Comparison of ENCODE assay signal across 26 cellular contexts in genomic region chr16:29697391-29697790, GRCh38. TPM values are rescaled to one million over a fixed set of nuclear protein-coding genes. Genes with fewer than 3 reads are reported as not detected.
"Had no signal": no experiment of that assay in that cellular context is flagged by ENCODE, and none has a peak within 500 bp of the region (broad histone marks: within the 10 kb centered on the region; RNA-seq: fewer than 3 reads in every experiment).

No MANE protein-coding gene starts in this region.

- DNase-seq: activated CD4-positive, alpha-beta memory T cell treated with anti-CD3 and anti-CD28 coated beads for 36 hours; activated CD4-positive, alpha-beta T cell treated with anti-CD3 and anti-CD28 coated beads, Interleukin-2, amount 10 ng/mL, durations not matched to agents 24 days and 14 days; activated CD8-positive, alpha-beta memory T cell treated with anti-CD3 and anti-CD28 coated beads, Interleukin-2, amount 50 U/mL, for 4 hours; activated effector memory CD4-positive, alpha-beta T cell treated with Interleukin-2 at 50 U/mL for 16 hours; activated naive CD4-positive, alpha-beta T cell treated with anti-CD3 and anti-CD28 coated beads, Interleukin-2, amount 10 ng/mL, durations not matched to agents 7 days and 5 days; activated naive CD8-positive, alpha-beta T cell treated with anti-CD3 and anti-CD28 coated beads, Interleukin-2, amount 50 U/mL, for 24 hours; activated T-cell treated with anti-CD3 and anti-CD28 coated beads for 4 hours; activated T-cell treated with anti-CD3 and anti-CD28 coated beads, Interleukin-2, amount 50 U/mL, for 4 hours; anterior cingulate cortex; caudate nucleus; NCI-H1105 treated with DMSO at 0.1 percent for 48 hours; NCI-H1436; NCI-H1694 treated with DMSO at 0.1 percent for 48 hours; NCI-H2029; NCI-H510A; NCI-H526; NCI-H748 treated with DMSO at 0.1 percent for 48 hours; Right ventricle myocardium superior; SJCRH30; T1000 had no signal

- H3K4me3 ChIP-seq: SJCRH30, SK-N-MC had no signal

- H3K9me3 Mint-ChIP-seq: activated CD4-positive, alpha-beta memory T cell treated with anti-CD3 and anti-CD28 coated beads for 36 hours; activated CD4-positive, alpha-beta T cell treated with anti-CD3 and anti-CD28 coated beads, Interleukin-2, amount 10 ng/mL, durations not matched to agents 24 days and 14 days; activated naive CD8-positive, alpha-beta T cell treated with anti-CD3 and anti-CD28 coated beads, Interleukin-2, amount 50 U/mL, for 24 hours; activated T-cell treated with anti-CD3 and anti-CD28 coated beads, Interleukin-2, amount 50 U/mL, for 4 hours; activated T-helper 1 cell treated with anti-CD3 and anti-CD28 coated beads, Interleukin-12 subunit alpha, Interleukin-12 subunit beta, Interleukin-2, Interleukin-4 antibody, amounts not matched to agents 30 ng/mL and 10 ng/mL and 1 ng/mL, durations not matched to agents 14 hours and 24 hours and 36 hours had no signal

- H3K27me3 ChIP-seq: SJCRH30 had no signal

- FAIRE-seq: bronchial epithelial cell, TTC549 had no signal

- H3K36me3 Mint-ChIP-seq: activated CD4-positive, alpha-beta memory T cell treated with anti-CD3 and anti-CD28 coated beads for 36 hours; activated naive CD8-positive, alpha-beta T cell had no signal

- H3K27me3 Mint-ChIP-seq: activated CD4-positive, alpha-beta memory T cell treated with anti-CD3 and anti-CD28 coated beads for 36 hours; activated CD4-positive, alpha-beta T cell treated with anti-CD3 and anti-CD28 coated beads, Interleukin-2, amount 10 ng/mL, durations not matched to agents 24 days and 14 days; activated naive CD8-positive, alpha-beta T cell; activated naive CD8-positive, alpha-beta T cell treated with anti-CD3 and anti-CD28 coated beads, Interleukin-2, amount 50 U/mL, for 24 hours had no signal

- H3K9me3 ChIP-seq: SJCRH30 had no signal

- H3K4me1 Mint-ChIP-seq: brain had no signal

- H3K27ac ChIP-seq: SJCRH30, SK-N-MC had no signal

- H3K4me3 Mint-ChIP-seq: activated CD4-positive, alpha-beta memory T cell treated with anti-CD3 and anti-CD28 coated beads for 36 hours; activated CD4-positive, alpha-beta T cell treated with anti-CD3 and anti-CD28 coated beads, Interleukin-2, amount 10 ng/mL, durations not matched to agents 24 days and 14 days; activated naive CD4-positive, alpha-beta T cell treated with anti-CD3 and anti-CD28 coated beads, Interleukin-2, amount 10 ng/mL, durations not matched to agents 7 days and 5 days; activated naive CD8-positive, alpha-beta T cell; activated naive CD8-positive, alpha-beta T cell treated with anti-CD3 and anti-CD28 coated beads, Interleukin-2, amount 50 U/mL, for 24 hours; activated T-cell treated with anti-CD3 and anti-CD28 coated beads, Interleukin-2, amount 50 U/mL, for 4 hours; activated T-helper 1 cell treated with anti-CD3 and anti-CD28 coated beads, Interleukin-12 subunit alpha, Interleukin-12 subunit beta, Interleukin-2, Interleukin-4 antibody, amounts not matched to agents 30 ng/mL and 10 ng/mL and 1 ng/mL, durations not matched to agents 14 hours and 24 hours and 36 hours; brain had no signal

- ATAC-seq: activated naive CD8-positive, alpha-beta T cell treated with anti-CD3 and anti-CD28 coated beads, Interleukin-2, amount 50 U/mL, for 24 hours; activated T-cell treated with anti-CD3 and anti-CD28 coated beads, Interleukin-2, amount 50 U/mL, for 4 hours had no signal

- H3K27ac Mint-ChIP-seq: activated CD4-positive, alpha-beta memory T cell treated with anti-CD3 and anti-CD28 coated beads for 36 hours; activated naive CD4-positive, alpha-beta T cell treated with anti-CD3 and anti-CD28 coated beads, Interleukin-2, amount 10 ng/mL, durations not matched to agents 7 days and 5 days; activated naive CD8-positive, alpha-beta T cell; activated naive CD8-positive, alpha-beta T cell treated with anti-CD3 and anti-CD28 coated beads, Interleukin-2, amount 50 U/mL, for 24 hours; activated T-helper 1 cell treated with anti-CD3 and anti-CD28 coated beads, Interleukin-12 subunit alpha, Interleukin-12 subunit beta, Interleukin-2, Interleukin-4 antibody, amounts not matched to agents 30 ng/mL and 10 ng/mL and 1 ng/mL, durations not matched to agents 14 hours and 24 hours and 36 hours; brain had no signal

RNA-seq across cellular contexts. Expression of gene SPN, which starts 34.3 kb away (rescaled TPM):
- total RNA-seq: bronchial epithelial cell had no signal

RNA-seq across cellular contexts. Expression of gene C16orf54, which starts 48.4 kb away (rescaled TPM):
- total RNA-seq: bronchial epithelial cell, SJCRH30 had no signal
